ENCODE assay signal across 9 cellular contexts in the genomic region with DNA sequence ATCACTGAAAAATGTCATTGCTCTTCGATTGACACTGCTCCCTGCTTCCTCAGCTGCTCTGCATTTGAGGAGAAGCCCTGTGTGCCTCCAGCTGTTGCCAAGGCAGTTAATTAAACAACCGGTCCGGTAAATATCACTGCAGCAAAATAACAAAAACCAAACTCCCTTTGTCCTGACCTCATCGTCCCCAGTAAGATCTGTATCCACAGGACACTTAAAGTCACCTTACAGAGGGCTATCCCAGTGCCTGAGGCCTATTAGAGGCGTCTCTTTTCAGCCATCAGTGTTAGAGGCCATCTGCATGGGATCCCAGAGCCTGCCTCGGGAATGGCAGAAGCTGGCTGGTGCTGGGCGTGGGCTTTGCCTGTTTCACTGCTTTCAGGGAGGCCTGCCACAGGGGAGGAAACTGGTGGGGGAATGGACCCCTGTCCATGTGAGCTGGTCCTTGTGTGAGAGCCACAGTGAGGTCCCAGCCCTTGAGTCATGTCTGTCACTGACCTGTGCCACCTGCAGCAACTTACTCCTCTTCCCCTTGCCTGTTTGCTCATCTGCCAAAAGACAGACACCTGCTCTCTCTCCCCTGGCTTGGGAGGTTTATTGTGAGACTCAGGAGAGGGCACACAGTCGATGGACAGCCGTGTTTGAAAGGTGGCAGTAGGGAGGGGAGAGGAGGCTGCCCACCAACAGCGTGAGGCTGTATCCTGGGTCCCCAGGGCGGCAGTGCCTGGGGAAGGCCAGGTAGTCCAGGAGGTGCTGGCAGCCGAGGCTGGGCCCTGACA.
DNase-seq lines count a peak whose midpoint lies in the region; ATAC-seq, FAIRE-seq and TF ChIP-seq lines count a peak whose summit lies in the region.
"Had no signal": no experiment of that assay in that cellular context is flagged by ENCODE, and none has a peak within 500 bp of the region (broad histone marks: within the 10 kb centered on the region; RNA-seq: fewer than 3 reads in every experiment).

No MANE protein-coding gene starts in this region.

- H3K27ac ChIP-seq in C4-2B (peak overlapping the region; percentile 13; the same call in 1 of the 2 replicates), duodenal mucosa (ENCODE audit: low read depth, low read length) (peak overlapping the region; percentile 79), neutrophil (peak overlapping the region; percentile 97)

- TF ChIP-seq CTCF in C4-2B (conservative IDR thresholded peaks at IDR 0.05), result no peak
- no peak for TF ChIP-seq CTCF in neutrophil (IDR thresholded peaks at IDR 0.05)
- TF ChIP-seq CTCF in D721Med (IDR thresholded peaks at IDR 0.05; ENCODE audit: insufficient read depth, missing control alignments), result no peak

- ATAC-seq in GM21737 (IDR thresholded peaks at IDR 0.05; ENCODE audit: unreplicated experiment) (no peak), GM18870 (IDR thresholded peaks at IDR 0.05; ENCODE audit: unreplicated experiment) (no peak)
- ATAC-seq: activated T-cell treated with anti-CD3 and anti-CD28 coated beads, Interleukin-2, amount 50 U/mL, for 4 hours had no signal

- DNase-seq in NCI-H146 treated with DMSO at 0.1 percent for 48 hours (lab: John Stamatoyannopoulos, UW; ENCODE audit: unreplicated experiment), result peak; percentile 70
- DNase-seq in D721Med (ENCODE audit: insufficient read length, low spot score), result no peak
- DNase-seq in NCI-H1930 (lab: John Stamatoyannopoulos, UW), result no peak
- DNase-seq: activated T-cell treated with anti-CD3 and anti-CD28 coated beads, Interleukin-2, amount 50 U/mL, for 4 hours had no signal

- no peaks in the 10 kb centered on the region for H3K9me3 ChIP-seq in duodenal mucosa (ENCODE audit: control insufficient read depth in 1 of 2, low read length in 2 of 2)
- no peaks in the 10 kb centered on the region for H3K9me3 ChIP-seq in neutrophil

- H3K4me3 ChIP-seq in duodenal mucosa (ENCODE audit: low read depth in 1 of 2, low read length in 2 of 2) (peak overlapping the region in 1 of 2 donors; percentile 17), neutrophil (ENCODE audit: low read depth in 1 of 2, low read length in 1 of 2) (no peak overlapping the region)

- FAIRE-seq in D721Med (lab: Jason Lieb, UNC), result no peak

- H3K27me3 ChIP-seq in duodenal mucosa (ENCODE audit: control insufficient read depth in 1 of 2, insufficient read depth in 2 of 2, low read length in 2 of 2) (no peaks in the 10 kb centered on the region), neutrophil (no peaks in the 10 kb centered on the region)

- H3K36me3 ChIP-seq in duodenal mucosa (ENCODE audit: control insufficient read depth in 1 of 2, insufficient read depth in 2 of 2, low read length in 2 of 2) (peaks cover 39 to 58% of the 10 kb centered on the region in 2 donors), neutrophil (peaks cover 42% of the 10 kb centered on the region)

- peak overlapping the region; percentile 14 to 52 for H3K9ac ChIP-seq in duodenal mucosa (ENCODE audit: low read depth in 1 of 2, low read length in 2 of 2)

- H3K4me1 ChIP-seq in duodenal mucosa (ENCODE audit: control insufficient read depth in 1 of 2, insufficient read depth in 2 of 2, low read length in 2 of 2) (peaks cover 29 to 42% of the 10 kb centered on the region in 2 donors), neutrophil (ENCODE audit: control insufficient read depth in 1 of 2, insufficient read depth in 1 of 2, low read depth in 1 of 2, low read length in 1 of 2) (peaks cover 24 to 27% of the 10 kb centered on the region in 2 experiments)

Comparison
In these comparisons a context has a peak if more than half of its experiments do, and no peak if none do; other contexts are left out.
1. H3K27ac ChIP-seq: peak in every context shown above with its lines; median percentile 97 in neutrophil; 79 in duodenal mucosa; 13 in C4-2B.